ENCODE assay signal across 22 cellular contexts in genomic region chrX:118218079-118218478, GRCh38.
"Had no signal": no experiment of that assay in that cellular context is flagged by ENCODE, and none has a peak within 500 bp of the region (broad histone marks: within the 10 kb centered on the region; RNA-seq: fewer than 3 reads in every experiment).

No MANE protein-coding gene starts in this region.

- H3K36me3 ChIP-seq: MG63 had no signal

- DNase-seq: Karpas-422; KG1; MG63; NCI-H1092; NCI-H1105 treated with DMSO at 0.1 percent for 48 hours; NCI-H1417 treated with DMSO at 0.1 percent for 48 hours; NCI-H146; NCI-H1694 treated with DMSO at 0.1 percent for 48 hours; NCI-H1930; NCI-H2081; NCI-H2171; NCI-H226; NCI-H446; NCI-H510A; NCI-H524 treated with DMSO at 0.1 percent for 48 hours; NCI-H69; NCI-H774; NK-92 treated with Interleukin-12 subunit alpha and Interleukin-12 subunit beta, amount 100 ng/mL, for 24 hours; PC-3; SHP77; T-helper 1 cell had no signal

- H3K4me3 ChIP-seq: MG63 had no signal

- H3K27ac ChIP-seq: RWPE1 had no signal

- H3K9me3 ChIP-seq: MG63 had no signal

- H3K27me3 ChIP-seq: MG63 had no signal
